In the genomic region with DNA sequence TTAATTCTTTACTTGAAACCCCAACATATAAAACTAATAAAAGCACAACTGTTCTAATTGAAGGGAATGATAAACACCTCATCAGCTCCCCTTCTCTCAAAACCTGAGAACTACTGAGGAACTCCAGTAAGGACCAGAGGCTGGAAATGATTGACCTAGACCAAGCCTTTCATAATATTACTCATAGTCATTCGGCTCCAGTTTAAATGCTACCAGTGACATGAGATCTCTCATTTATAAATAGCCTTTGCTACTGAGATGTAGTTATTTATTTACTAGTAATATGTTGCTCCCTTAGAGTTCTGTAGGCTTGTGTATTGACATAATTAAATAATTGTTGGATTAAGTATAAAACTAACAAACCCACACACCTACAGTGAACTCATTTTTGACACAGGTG, we compare ENCODE assay signal across 10 cellular contexts.
DNase-seq lines count a peak whose midpoint lies in the region; ATAC-seq and TF ChIP-seq lines count a peak whose summit lies in the region.
"Had no signal": no experiment of that assay in that cellular context is flagged by ENCODE, and none has a peak within 500 bp of the region (broad histone marks: within the 10 kb centered on the region; RNA-seq: fewer than 3 reads in every experiment).

No MANE protein-coding gene starts in this region.

- H3K9me3 ChIP-seq in OCI-LY3 (ENCODE audit: insufficient read depth, low read length), result no peaks in the 10 kb centered on the region
- H3K9me3 ChIP-seq: BLaER1 had no signal

- no peak overlapping the region for H3K27ac Mint-ChIP-seq in natural killer cell

- no peak overlapping the region for H2AFZ ChIP-seq in OCI-LY3 (ENCODE audit: low read depth, low read length)

- peak overlapping the region; percentile 29 for H3K4me2 ChIP-seq in OCI-LY3 (ENCODE audit: low read length)
- H3K4me2 ChIP-seq: BLaER1 had no signal

- no peak overlapping the region for H3K9ac ChIP-seq in OCI-LY3 (ENCODE audit: low read length)
- H3K9ac ChIP-seq: BLaER1 had no signal

- no peak for TF ChIP-seq CTCF in OCI-LY3 (IDR thresholded peaks at IDR 0.05; ENCODE audit: low read depth, low read length)
- no peak for TF ChIP-seq CTCF in GM13977 (IDR thresholded peaks at IDR 0.05; ENCODE audit: extremely low read depth, insufficient read depth, missing control alignments)
- no peak for TF ChIP-seq CTCF in natural killer cell (IDR thresholded peaks at IDR 0.05)

- H3K4me3 ChIP-seq in OCI-LY3 (ENCODE audit: low read length), result no peak overlapping the region
- H3K4me3 ChIP-seq: BLaER1 had no signal

- H3K4me3 Mint-ChIP-seq in natural killer cell, result no peak overlapping the region

- no peaks in the 10 kb centered on the region for H3K27me3 ChIP-seq in OCI-LY3 (ENCODE audit: low read depth, low read length)
- H3K27me3 ChIP-seq: BLaER1 had no signal

- ATAC-seq in GM18907 (IDR thresholded peaks at IDR 0.05; ENCODE audit: unreplicated experiment), result peak; percentile 99
- peak; percentile 95 for ATAC-seq in GM21529 (IDR thresholded peaks at IDR 0.05; ENCODE audit: unreplicated experiment)
- ATAC-seq in HG03060 (IDR thresholded peaks at IDR 0.05; ENCODE audit: low read depth, unreplicated experiment), result peak; percentile 96
- ATAC-seq in natural killer cell, result no peak

- H4K20me1 ChIP-seq in OCI-LY3 (ENCODE audit: insufficient read depth, low read length), result no peaks in the 10 kb centered on the region
- H4K20me1 ChIP-seq: BLaER1 had no signal

- intact Hi-C loops in natural killer cell (cut with micrococcal nuclease), result no loop called here

- no peaks in the 10 kb centered on the region for H3K4me1 Mint-ChIP-seq in natural killer cell

- H3K27me3 Mint-ChIP-seq in natural killer cell (ENCODE audit: low read depth in 2 of 2), result no peaks in the 10 kb centered on the region

- peaks cover 3% of the 10 kb centered on the region for H3K36me3 ChIP-seq in OCI-LY3 (replicated peaks; ENCODE audit: low read depth, low read length)
- H3K36me3 ChIP-seq: BLaER1 had no signal

- peaks cover 55% of the 10 kb centered on the region for H3K4me1 ChIP-seq in OCI-LY3 (ENCODE audit: low read length)
- H3K4me1 ChIP-seq: BLaER1 had no signal

- no peak overlapping the region; the same call in 1 of the 2 replicates for H3K27ac ChIP-seq in OCI-LY3 (ENCODE audit: low read length)
- H3K27ac ChIP-seq: BLaER1 had no signal

- no peaks in the 10 kb centered on the region for H3K79me2 ChIP-seq in OCI-LY3 (ENCODE audit: low read length)

- in situ Hi-C loops in GM13977 (cut with MboI; ENCODE audit: low pct_unique_long_range_greater_than_20kb, low sequenced_read_pairs, unreplicated experiment), result no loop called here

- peaks cover 13 to 20% of the 10 kb centered on the region in 2 donors for H3K9me3 Mint-ChIP-seq in natural killer cell

- H3K36me3 Mint-ChIP-seq in natural killer cell, result no peaks in the 10 kb centered on the region

- DNase-seq in HPDE6-E6E7 (ENCODE audit: extremely low spot score) (no peak), NCI-H2029 treated with DMSO at 0.1 percent for 48 hours (lab: John Stamatoyannopoulos, UW) (no peak), GM13977 (ENCODE audit: low spot score) (no peak), natural killer cell (no peak)
- DNase-seq: activated T-cell treated with anti-CD3 and anti-CD28 coated beads for 4 hours had no signal

Comparison
In these comparisons a context has a peak if more than half of its experiments do, and no peak if none do; other contexts are left out.
1. ATAC-seq: peak in GM18907 (single experiment), GM21529 (single experiment) and HG03060 (single experiment); none in natural killer cell (0 of 3).